Comparison of ENCODE assay signal across 21 cellular contexts in genomic region chr3:186121271-186121670, GRCh38. TPM values are rescaled to one million over a fixed set of nuclear protein-coding genes. Genes with fewer than 3 reads are reported as not detected.
DNase-seq lines count a peak whose midpoint lies in the region; ATAC-seq, FAIRE-seq and TF ChIP-seq lines count a peak whose summit lies in the region.
"Had no signal": no experiment of that assay in that cellular context is flagged by ENCODE, and none has a peak within 500 bp of the region (broad histone marks: within the 10 kb centered on the region; RNA-seq: fewer than 3 reads in every experiment).

No MANE protein-coding gene starts in this region.

- no peak overlapping the region for H3K23ac ChIP-seq in IMR-90 (ENCODE audit: low read depth, low read length)

- in situ Hi-C loops in IMR-90 (cut with MboI; ENCODE audit: low sequenced_read_pairs), result no loop called here

- TF ChIP-seq POLR2A in IMR-90 (IDR thresholded peaks at IDR 0.05; ENCODE audit: low read depth, low read length), result no peak

- H3K27ac ChIP-seq in IMR-90 (ENCODE audit: insufficient read depth, low read length), result no peak overlapping the region
- peak overlapping the region; percentile 70 to 84 (median 74) for H3K27ac ChIP-seq in pancreas
- H3K27ac ChIP-seq: 22Rv1, A549, C4-2B, GM23248 had no signal

- H3K9me3 Mint-ChIP-seq in Caco-2 (ENCODE audit: unreplicated experiment) (peaks cover 11% of the 10 kb centered on the region), chondrocyte (ENCODE audit: low read depth) (no peaks in the 10 kb centered on the region)
- H3K9me3 Mint-ChIP-seq: CD4-positive, alpha-beta T cell had no signal

- no peak overlapping the region for H3K18ac ChIP-seq in IMR-90 (ENCODE audit: low read depth, low read length)

- no peak overlapping the region for H2BK15ac ChIP-seq in IMR-90 (ENCODE audit: low read depth, low read length)

- no peak overlapping the region for H4K91ac ChIP-seq in IMR-90 (ENCODE audit: insufficient read depth, low read depth, low read length)

- H3K36me3 ChIP-seq in Caco-2 (ENCODE audit: control insufficient read depth, insufficient read depth, low read length), result no peaks in the 10 kb centered on the region
- no peaks in the 10 kb centered on the region for H3K36me3 ChIP-seq in IMR-90 (ENCODE audit: control insufficient read depth, insufficient read depth, low read length)
- H3K36me3 ChIP-seq in pancreas, result no peaks in the 10 kb centered on the region

- H2AFZ ChIP-seq in IMR-90 (replicated peaks; ENCODE audit: low read length, poor library complexity), result no peak overlapping the region
- H2AFZ ChIP-seq: GM23248 had no signal

- BruUV-seq in Caco-2 (replicated peaks; lab: Mats Ljungman, UMichigan) (no TSS peak), IMR-90 (replicated peaks; lab: Mats Ljungman, UMichigan) (no TSS peak)

- no peak for ATAC-seq in IMR-90 (ENCODE audit: low read depth)
- ATAC-seq in pancreas, result peak; percentile 52 to 65 (median 60)
- ATAC-seq in GM21447 (IDR thresholded peaks at IDR 0.05; ENCODE audit: unreplicated experiment), result no peak
- ATAC-seq: A549, GM12878 had no signal

- intact Hi-C loops in Caco-2 (cut with micrococcal nuclease; ENCODE audit: unreplicated experiment) (no loop called here), IMR-90 (cut with micrococcal nuclease) (no loop called here), pancreas (cut with DNase I) (no loop called here)

- H3K4me3 Mint-ChIP-seq in Caco-2 (ENCODE audit: unreplicated experiment) (peak overlapping the region; percentile 56), chondrocyte (ENCODE audit: unreplicated experiment) (no peak overlapping the region)
- H3K4me3 Mint-ChIP-seq: CD4-positive, alpha-beta T cell had no signal

- no peak overlapping the region for H3K9ac ChIP-seq in IMR-90 (ENCODE audit: low read depth, low read length)
- H3K9ac ChIP-seq: GM23248 had no signal

- DNase-seq in NCI-H1694 (lab: John Stamatoyannopoulos, UW), result peak; percentile 17
- DNase-seq in NCI-H1694 treated with DMSO at 0.1 percent for 48 hours (lab: John Stamatoyannopoulos, UW), result no peak
- DNase-seq in Caco-2, result no peak
- DNase-seq in IMR-90, result no peak
- DNase-seq in pancreas, result peak in 3 of 6 donors; percentile 38 to 61 (median 47)
- no peak for DNase-seq in NCI-H1930 (lab: John Stamatoyannopoulos, UW)
- DNase-seq in chondrocyte (ENCODE audit: low spot score), result no peak
- DNase-seq: AML-193; CD4-positive, alpha-beta T cell; DMS53; DND-41; EL; GM23248; HCEC 1CT had no signal

- H4K5ac ChIP-seq in IMR-90 (ENCODE audit: low read depth, low read length), result no peak overlapping the region

- POLR2A ChIA-PET in Caco-2 (lab: Charles Lee), result no interaction called here
- POLR2A ChIA-PET in IMR-90 (lab: Charles Lee; ENCODE audit: unreplicated experiment), result no interaction called here

- H4K8ac ChIP-seq in IMR-90 (ENCODE audit: low read depth in 2 of 2, low read length in 2 of 2), result no peak overlapping the region

- no peak for TF ChIP-seq RAD21 in IMR-90 (IDR thresholded peaks at IDR 0.05; ENCODE audit: low read length)

- no peak overlapping the region for H2BK20ac ChIP-seq in IMR-90 (ENCODE audit: low read depth, low read length)

- no peaks in the 10 kb centered on the region for H3K9me1 ChIP-seq in IMR-90 (ENCODE audit: insufficient read depth, low read length)

- WGBS in IMR-90 (ENCODE audit: extremely low coverage in 2 of 2, insufficient read length in 1 of 2), 2 experiments, result no CpG with 5 or more reads among the region's 5 CpGs
- WGBS in pancreas, 2 donors, result 33 to 40% methylated on average over 5 of the region's 5 CpGs

- H2BK120ac ChIP-seq in IMR-90 (ENCODE audit: low read depth, low read length), result no peak overlapping the region

- FAIRE-seq in pancreas (lab: Jason Lieb, UNC), result no peak
- FAIRE-seq: A549, GM12878, GM19239, H54 had no signal

- H2AK5ac ChIP-seq in IMR-90 (ENCODE audit: low read depth, low read length), result no peak overlapping the region

- no peak overlapping the region for H3K56ac ChIP-seq in IMR-90 (ENCODE audit: extremely low read depth, insufficient read depth, low read length)

- H3K79me1 ChIP-seq in IMR-90 (ENCODE audit: low read depth in 1 of 2, low read length in 2 of 2), result no peaks in the 10 kb centered on the region

- H3K4ac ChIP-seq in IMR-90 (ENCODE audit: low read depth, low read length), result no peak overlapping the region

- dilution Hi-C loops in IMR-90 (cut with HindIII; ENCODE audit: low sequenced_read_pairs, unreplicated experiment), result no loop called here

- H3K36me3 Mint-ChIP-seq in Caco-2 (ENCODE audit: insufficient read depth, unreplicated experiment), result no peaks in the 10 kb centered on the region
- peaks cover 1% of the 10 kb centered on the region for H3K36me3 Mint-ChIP-seq in chondrocyte (ENCODE audit: low read depth)

- H3K27ac Mint-ChIP-seq in Caco-2 (ENCODE audit: unreplicated experiment) (no peak overlapping the region), chondrocyte (ENCODE audit: unreplicated experiment) (no peak overlapping the region)
- H3K27ac Mint-ChIP-seq: CD4-positive, alpha-beta T cell had no signal

- no peak overlapping the region for H3K4me2 ChIP-seq in IMR-90 (ENCODE audit: low read depth, low read length)
- H3K4me2 ChIP-seq: A549 had no signal

- no peaks in the 10 kb centered on the region for H4K20me1 ChIP-seq in IMR-90 (ENCODE audit: insufficient read depth, low read length)

- H2AK9ac ChIP-seq in IMR-90 (replicated peaks; ENCODE audit: low read depth, low read length, poor library complexity), result no peak overlapping the region

- H3K4me1 Mint-ChIP-seq in Caco-2 (ENCODE audit: low read depth, unreplicated experiment), result peaks cover 31% of the 10 kb centered on the region
- H3K4me1 Mint-ChIP-seq in chondrocyte (ENCODE audit: low read depth), result peaks cover 37% of the 10 kb centered on the region

- H3K4me1 ChIP-seq in Caco-2, result 0 out of 2 replicates have a peak, but pooled peaks cover 11% of the 10 kb centered on the region
- H3K4me1 ChIP-seq in IMR-90 (ENCODE audit: control insufficient read depth, insufficient read depth, low read length), result no peaks in the 10 kb centered on the region
- H3K4me1 ChIP-seq in pancreas, result peaks cover 0 to 15% (median 0%) of the 10 kb centered on the region in 3 donors
- H3K4me1 ChIP-seq: A549 had no signal

- H3K4me3 ChIP-seq in Caco-2 (ENCODE audit: low read depth, low read length) (no peak overlapping the region), IMR-90 (ENCODE audit: insufficient read depth, low read depth, low read length) (no peak overlapping the region), pancreas (peak overlapping the region in 2 of 4 donors; percentile 28 to 30)
- H3K4me3 ChIP-seq: A549, GM12878, GM23248 had no signal

- CTCF ChIA-PET in Caco-2 (lab: Charles Lee) (no interaction called here), IMR-90 (lab: Yijun Ruan, JAX) (no interaction called here)

- H2BK5ac ChIP-seq in IMR-90 (ENCODE audit: low read depth, low read length, poor library complexity, severe bottlenecking), result no peak overlapping the region

- no peaks in the 10 kb centered on the region for H3K27me3 Mint-ChIP-seq in Caco-2 (ENCODE audit: insufficient read depth, unreplicated experiment)
- H3K27me3 Mint-ChIP-seq in chondrocyte (ENCODE audit: low read depth), result peaks cover 27% of the 10 kb centered on the region

- H3K9me3 ChIP-seq in Caco-2 (no peaks in the 10 kb centered on the region), IMR-90 (ENCODE audit: control insufficient read depth, insufficient read depth, low read length) (no peaks in the 10 kb centered on the region), pancreas (no peaks in the 10 kb centered on the region)
- H3K9me3 ChIP-seq: A549 had no signal

- no peak overlapping the region for H3K14ac ChIP-seq in IMR-90 (replicated peaks; ENCODE audit: low read depth, low read length)

- no peak for TF ChIP-seq CTCF in Caco-2 (IDR thresholded peaks at IDR 0.05; ENCODE audit: insufficient read depth in 1 of 2, low read depth in 1 of 2, low read length in 1 of 2, severe bottlenecking in 1 of 2, unreplicated experiment in 1 of 2)
- TF ChIP-seq CTCF in IMR-90 (conservative IDR thresholded peaks at IDR 0.05; ENCODE audit: low read depth, low read length), result no peak
- TF ChIP-seq CTCF in pancreas (IDR thresholded peaks at IDR 0.05), result no peak
- no peak for TF ChIP-seq CTCF in chondrocyte (IDR thresholded peaks at IDR 0.05)

- no peaks in the 10 kb centered on the region for H3K27me3 ChIP-seq in Caco-2 (replicated peaks; ENCODE audit: control insufficient read depth, insufficient read depth, low read length)
- H3K27me3 ChIP-seq in IMR-90 (ENCODE audit: control insufficient read depth, insufficient read depth, low read length), result peaks cover 38% of the 10 kb centered on the region
- H3K27me3 ChIP-seq in pancreas, result no peaks in the 10 kb centered on the region

TF ChIP-seq in IMR-90, 13 proteins besides CTCF, POLR2A, EP300 and RAD21:
- TF ChIP-seq ELK1 (IDR thresholded peaks at IDR 0.05; ENCODE audit: borderline replicate concordance, low read depth, low read length), result no peak
- TF ChIP-seq USF2 (IDR thresholded peaks at IDR 0.05; ENCODE audit: low read depth, low read length), result peak; percentile 52

RNA-seq across cellular contexts. Expression of gene ETV5, which starts 12.4 kb away (rescaled TPM):
- 16.2 and 18.6 TPM in 2 replicates for total RNA-seq in Caco-2 (2022)
- 20.1 and 25.3 TPM in 2 replicates for total RNA-seq in IMR-90 (2012; rRNA removed)
- polyA plus RNA-seq in IMR-90 (2012; rRNA removed), result 15.7 TPM in 2 replicates
- polyA plus RNA-seq in IMR-90 (2012; cell fraction: cytosol; rRNA removed), result 12.3 and 13.0 TPM in 2 replicates
- 15.5 and 21.8 TPM in 2 replicates for polyA plus RNA-seq in IMR-90 (2012; cell fraction: nucleus; rRNA removed; ENCODE audit: low replicate concordance)
- total RNA-seq in pancreas, result 10 to 100 TPM; 17.1 to 58.5 (median 32.0) TPM
- 10 to 100 TPM; 12.2 to 12.9 TPM for polyA plus RNA-seq in pancreas
- 20.9 to 23.1 TPM (median 22.9 TPM) in 3 replicates for total RNA-seq in chondrocyte
- total RNA-seq: CD4-positive, alpha-beta T cell had no signal

Comparison
In these comparisons a context has a peak if more than half of its experiments do, and no peak if none do; other contexts are left out.
1. ATAC-seq: peak in pancreas (4 of 4); none in IMR-90 (single experiment) and GM21447 (single experiment).